ENCODE assay signal across 23 cellular contexts in genomic region chr1:115982399-115982798, GRCh38. TPM values are rescaled to one million over a fixed set of nuclear protein-coding genes. Genes with fewer than 3 reads are reported as not detected.
DNase-seq lines count a peak whose midpoint lies in the region; ATAC-seq and TF ChIP-seq lines count a peak whose summit lies in the region.
"Had no signal": no experiment of that assay in that cellular context is flagged by ENCODE, and none has a peak within 500 bp of the region (broad histone marks: within the 10 kb centered on the region; RNA-seq: fewer than 3 reads in every experiment).

No MANE protein-coding gene starts in this region.

- peak; percentile 47 for ATAC-seq in GM21576 (IDR thresholded peaks at IDR 0.05; ENCODE audit: unreplicated experiment)
- no peak for ATAC-seq in left lung
- ATAC-seq: left lobe of liver, right cardiac atrium had no signal

- intact Hi-C loops in left lung (cut with DNase I) = loop anchor here in 1 of 2 donors (5.0 kb wide), 1 partner anchor 175 kb away; no protein-coding TSS in a partner anchor

- peak; percentile 42 for DNase-seq in GM13977 (ENCODE audit: low spot score)
- DNase-seq in MV-4-11 (lab: John Stamatoyannopoulos, UW) = peak; percentile 81
- DNase-seq in glutamatergic neuron = no peak
- no peak for DNase-seq in mesothelial cell of epicardium (ENCODE audit: low spot score in 2 of 2, unreplicated experiment in 2 of 2)
- no peak for DNase-seq in MM.1S
- no peak for DNase-seq in left lung
- no peak for DNase-seq in activated CD8-positive, alpha-beta memory T cell treated with anti-CD3 and anti-CD28 coated beads, Interleukin-2, amount 50 U/mL, for 48 hours
- DNase-seq: ACHN; activated CD4-positive, alpha-beta T cell treated with anti-CD3 and anti-CD28 coated beads, Interleukin-2, amount 10 ng/mL, durations not matched to agents 24 days and 14 days; activated gamma-delta T cell; CD4-positive, alpha-beta T cell; DMS79; Karpas-422; NCI-H1436; NCI-H69; Peyer's patch; right cardiac atrium; stimulated activated CD4-positive, alpha-beta T cell treated with anti-CD3 and anti-CD28 coated beads, Interleukin-15, amount 100 ng/mL, for 24 hours; stimulated activated naive CD4-positive, alpha-beta T cell treated with Interleukin-2 at 50 U/mL for 16 hours had no signal

- H3K9me3 ChIP-seq in MM.1S (replicated peaks; ENCODE audit: insufficient read depth, low read length) (no peaks in the 10 kb centered on the region), left lung (no peaks in the 10 kb centered on the region)
- H3K9me3 ChIP-seq: Peyer's patch, tibial nerve had no signal

- no peaks in the 10 kb centered on the region for H3K27me3 ChIP-seq in MM.1S (replicated peaks; ENCODE audit: insufficient read depth, low read length)
- H3K27me3 ChIP-seq in left lung = no peaks in the 10 kb centered on the region
- H3K27me3 ChIP-seq: Peyer's patch, tibial nerve had no signal

- in situ Hi-C loops in GM13977 (cut with MboI; ENCODE audit: low pct_unique_long_range_greater_than_20kb, low sequenced_read_pairs, unreplicated experiment) = loop anchor here (10.0 kb wide), 1 partner anchor 178 kb away; no protein-coding TSS in a partner anchor

- H3K9ac ChIP-seq in MM.1S (ENCODE audit: low read length) = no peak overlapping the region

- H3K4me3 ChIP-seq in MM.1S (ENCODE audit: low read length) = no peak overlapping the region
- no peak overlapping the region for H3K4me3 ChIP-seq in left lung
- H3K4me3 ChIP-seq: Peyer's patch, SK-N-MC, tibial nerve had no signal

- H3K9me3 Mint-ChIP-seq in glutamatergic neuron (ENCODE audit: unreplicated experiment) (peaks cover 7% of the 10 kb centered on the region), mesothelial cell of epicardium (no peaks in the 10 kb centered on the region)
- H3K9me3 Mint-ChIP-seq: activated CD4-positive, alpha-beta T cell treated with anti-CD3 and anti-CD28 coated beads, Interleukin-2, amount 10 ng/mL, durations not matched to agents 24 days and 14 days; CD4-positive, alpha-beta T cell had no signal

- H3K36me3 Mint-ChIP-seq in glutamatergic neuron (ENCODE audit: unreplicated experiment) = no peaks in the 10 kb centered on the region
- peaks cover 2% of the 10 kb centered on the region for H3K36me3 Mint-ChIP-seq in mesothelial cell of epicardium

- H3F3A ChIP-seq in MM.1S (ENCODE audit: insufficient read depth, low read length) = no peaks in the 10 kb centered on the region

- H3K27me3 Mint-ChIP-seq in glutamatergic neuron (ENCODE audit: unreplicated experiment) (peaks cover 2% of the 10 kb centered on the region), mesothelial cell of epicardium (ENCODE audit: low read depth) (no peaks in the 10 kb centered on the region)

- H3K4me2 ChIP-seq in MM.1S (ENCODE audit: low read depth, low read length) = no peak overlapping the region

- no peaks in the 10 kb centered on the region for H4K20me1 ChIP-seq in MM.1S (ENCODE audit: insufficient read depth, low read length)

- H3K4me1 Mint-ChIP-seq in glutamatergic neuron (ENCODE audit: low read depth, unreplicated experiment) = peaks cover 36% of the 10 kb centered on the region
- H3K4me1 Mint-ChIP-seq in mesothelial cell of epicardium = peaks cover 3% of the 10 kb centered on the region
- H3K4me1 Mint-ChIP-seq: activated CD4-positive, alpha-beta T cell treated with anti-CD3 and anti-CD28 coated beads, Interleukin-2, amount 10 ng/mL, durations not matched to agents 24 days and 14 days had no signal

- H3K9me2 ChIP-seq in MM.1S (replicated peaks; ENCODE audit: insufficient read depth, low read length) = no peaks in the 10 kb centered on the region

- no peak overlapping the region for H2AFZ ChIP-seq in MM.1S (ENCODE audit: low read length)

- H3K27ac Mint-ChIP-seq in glutamatergic neuron (ENCODE audit: unreplicated experiment) = no peak overlapping the region
- no peak overlapping the region for H3K27ac Mint-ChIP-seq in mesothelial cell of epicardium
- H3K27ac Mint-ChIP-seq: activated CD4-positive, alpha-beta T cell treated with anti-CD3 and anti-CD28 coated beads, Interleukin-2, amount 10 ng/mL, durations not matched to agents 24 days and 14 days; CD4-positive, alpha-beta T cell had no signal

- no peaks in the 10 kb centered on the region; the same call in 1 of the 2 replicates for H3K79me2 ChIP-seq in MM.1S (ENCODE audit: low read length)

- no peak overlapping the region for H3K27ac ChIP-seq in MM.1S (ENCODE audit: low read length)
- no peak overlapping the region for H3K27ac ChIP-seq in left lung
- H3K27ac ChIP-seq: Peyer's patch, SK-N-MC, tibial nerve had no signal

- H3K4me1 ChIP-seq in MM.1S (ENCODE audit: low read length) (no peaks in the 10 kb centered on the region), left lung (peaks cover 4 to 56% of the 10 kb centered on the region in 2 donors)
- H3K4me1 ChIP-seq: Peyer's patch had no signal

- no peaks in the 10 kb centered on the region for H3K36me3 ChIP-seq in MM.1S (replicated peaks; ENCODE audit: insufficient read depth, low read length)
- H3K36me3 ChIP-seq in left lung = peaks cover 0 to 5% of the 10 kb centered on the region in 2 donors
- H3K36me3 ChIP-seq: Peyer's patch, tibial nerve had no signal

- H3K4me3 Mint-ChIP-seq in glutamatergic neuron (ENCODE audit: unreplicated experiment) = peak overlapping the region; percentile 67
- no peak overlapping the region for H3K4me3 Mint-ChIP-seq in mesothelial cell of epicardium
- H3K4me3 Mint-ChIP-seq: activated CD4-positive, alpha-beta T cell treated with anti-CD3 and anti-CD28 coated beads, Interleukin-2, amount 10 ng/mL, durations not matched to agents 24 days and 14 days; CD4-positive, alpha-beta T cell had no signal

- TF ChIP-seq CTCF in GM13977 (IDR thresholded peaks at IDR 0.05; ENCODE audit: extremely low read depth, insufficient read depth, missing control alignments) (no peak), glutamatergic neuron (IDR thresholded peaks at IDR 0.05; ENCODE audit: partially characterized antibody, unreplicated experiment) (no peak), mesothelial cell of epicardium (IDR thresholded peaks at IDR 0.05; ENCODE audit: unreplicated experiment) (no peak), MM.1S (IDR thresholded peaks at IDR 0.05; ENCODE audit: low read length) (no peak), left lung (IDR thresholded peaks at IDR 0.05) (no peak)

RNA-seq across cellular contexts. Expression of gene SLC22A15, which starts 6.1 kb away (rescaled TPM):
- 49.4 TPM for total RNA-seq in glutamatergic neuron (ENCODE audit: unreplicated experiment)
- 9.7 to 10.1 TPM (median 9.9 TPM) in 3 replicates for total RNA-seq in mesothelial cell of epicardium
- total RNA-seq in left lung = 10 to 100 TPM; 11.2 to 23.0 TPM

Comparison
In these comparisons a context has a peak if more than half of its experiments do, and no peak if none do; other contexts are left out.
1. DNase-seq: peak in GM13977 (single experiment) and MV-4-11 (single experiment); none in glutamatergic neuron (single experiment), mesothelial cell of epicardium (0 of 2), MM.1S (single experiment), left lung (0 of 2) and activated CD8-positive, alpha-beta memory T cell treated with anti-CD3 and anti-CD28 coated beads, Interleukin-2, amount 50 U/mL, for 48 hours (single experiment).